8 cellular contexts compared by ENCODE assay signal in the genomic region with DNA sequence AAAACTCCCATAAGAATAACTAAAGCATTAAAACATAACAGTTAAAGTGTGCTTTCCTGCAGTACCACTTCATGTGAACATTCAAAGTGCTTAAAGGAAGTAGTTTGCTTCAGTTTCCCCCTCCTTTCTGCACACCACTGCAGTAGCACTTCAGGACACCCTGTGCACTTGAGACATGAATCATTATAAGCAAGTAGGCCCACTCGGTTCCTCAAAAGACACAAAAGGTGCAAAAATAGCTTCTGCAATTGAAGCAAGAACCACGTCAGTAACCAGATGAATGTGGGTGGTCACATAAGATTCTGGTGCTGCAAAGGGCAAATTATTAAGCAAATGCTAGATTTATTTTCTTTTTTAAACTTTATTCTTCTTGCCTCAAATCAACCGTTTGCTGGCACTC.
A peak's percentile ranks its signal among the peaks of the same experiment; 100 is the strongest.
DNase-seq lines count a peak whose midpoint lies in the region; ATAC-seq and TF ChIP-seq lines count a peak whose summit lies in the region.

No MANE protein-coding gene starts in this region.

- TF ChIP-seq CTCF in left ventricle myocardium inferior (IDR thresholded peaks at IDR 0.05; ENCODE audit: borderline replicate concordance) (no peak), Peyer's patch (IDR thresholded peaks at IDR 0.05) (no peak), upper lobe of left lung (IDR thresholded peaks at IDR 0.05) (no peak), MCF 10A (IDR thresholded peaks at IDR 0.05; ENCODE audit: unreplicated experiment) (no peak)

- H3K27ac Mint-ChIP-seq in MCF 10A (ENCODE audit: low read depth, unreplicated experiment), result no peak overlapping the region

- no peaks in the 10 kb centered on the region for H3K27me3 ChIP-seq in left ventricle myocardium inferior (ENCODE audit: low read depth)
- no peaks in the 10 kb centered on the region for H3K27me3 ChIP-seq in Peyer's patch
- no peaks in the 10 kb centered on the region for H3K27me3 ChIP-seq in upper lobe of left lung

- H3K27ac ChIP-seq in left ventricle myocardium inferior (replicated peaks) (no peak overlapping the region), Peyer's patch (peak overlapping the region in 1 of 4 donors; percentile 33), upper lobe of left lung (no peak overlapping the region)

- TF ChIP-seq POLR2A in Peyer's patch (IDR thresholded peaks at IDR 0.05) (no peak), upper lobe of left lung (IDR thresholded peaks at IDR 0.05) (no peak)

- peak; percentile 21 for ATAC-seq in left ventricle myocardium superior
- peak; percentile 100 for ATAC-seq in HG02870 (IDR thresholded peaks at IDR 0.05; ENCODE audit: unreplicated experiment)
- ATAC-seq in upper lobe of left lung (ENCODE audit: low FRiP score in 2 of 2), result peak; percentile 68 to 73

- DNase-seq in left ventricle myocardium superior, result no peak
- no peak for DNase-seq in left ventricle myocardium inferior
- DNase-seq in Peyer's patch, result peak in 2 of 3 donors; percentile 37 to 53
- DNase-seq in upper lobe of left lung, result peak in 1 of 2 donors; percentile 66
- no peak for DNase-seq in NCI-H524 (lab: John Stamatoyannopoulos, UW)
- no peak for DNase-seq in MCF 10A (ENCODE audit: unreplicated experiment)
- no peak for DNase-seq in dermis blood vessel endothelial cell

- WGBS in upper lobe of left lung, 2 donors, result 44 to 52% methylated on average over 3 of the region's 3 CpGs

- no peaks in the 10 kb centered on the region for H3K27me3 Mint-ChIP-seq in MCF 10A (ENCODE audit: insufficient read depth, unreplicated experiment)

- no peaks in the 10 kb centered on the region for H3K9me3 ChIP-seq in left ventricle myocardium inferior (replicated peaks)
- H3K9me3 ChIP-seq in Peyer's patch, result no peaks in the 10 kb centered on the region
- no peaks in the 10 kb centered on the region for H3K9me3 ChIP-seq in upper lobe of left lung

- peaks cover 18% of the 10 kb centered on the region for H3K36me3 Mint-ChIP-seq in MCF 10A (ENCODE audit: insufficient read depth, unreplicated experiment)

- no TSS peak for BruUV-seq in MCF 10A (replicated peaks; lab: Mats Ljungman, UMichigan)

- H3K4me1 Mint-ChIP-seq in MCF 10A (ENCODE audit: insufficient read depth, unreplicated experiment), result peaks cover 5% of the 10 kb centered on the region

- intact Hi-C loops in left ventricle myocardium superior (cut with micrococcal nuclease), result no loop called here
- intact Hi-C loops in left ventricle myocardium inferior (cut with micrococcal nuclease), result no loop called here
- intact Hi-C loops in MCF 10A (cut with micrococcal nuclease), result no loop called here

- no peak overlapping the region for H3K4me3 Mint-ChIP-seq in MCF 10A (ENCODE audit: unreplicated experiment)

- CTCF ChIA-PET in MCF 10A (lab: Yijun Ruan, JAX), result no interaction called here

- POLR2A ChIA-PET in MCF 10A (lab: Yijun Ruan, JAX), result no interaction called here

- no peaks in the 10 kb centered on the region for H3K9me3 Mint-ChIP-seq in MCF 10A (ENCODE audit: unreplicated experiment)

- no peaks in the 10 kb centered on the region for H3K36me3 ChIP-seq in left ventricle myocardium inferior
- H3K36me3 ChIP-seq in Peyer's patch, result no peaks in the 10 kb centered on the region
- H3K36me3 ChIP-seq in upper lobe of left lung, result peaks cover 0 to under 1% (median 0%) of the 10 kb centered on the region in 4 donors

- H3K4me1 ChIP-seq in left ventricle myocardium inferior (peaks cover 8% of the 10 kb centered on the region), Peyer's patch (no peaks in the 10 kb centered on the region), upper lobe of left lung (no peaks in the 10 kb centered on the region)

- TF ChIP-seq EP300 in upper lobe of left lung (IDR thresholded peaks at IDR 0.05), result peak in 2 of 4 donors; percentile 37 to 92

- no peak overlapping the region for H3K4me3 ChIP-seq in left ventricle myocardium inferior
- no peak overlapping the region for H3K4me3 ChIP-seq in Peyer's patch
- no peak overlapping the region for H3K4me3 ChIP-seq in upper lobe of left lung

Comparison
In these comparisons a context has a peak if more than half of its experiments do, and no peak if none do; other contexts are left out.
1. ATAC-seq: peak in every context shown above with its lines; median percentile 100 in HG02870; 70 in upper lobe of left lung; 21 in left ventricle myocardium superior.
2. DNase-seq: peak in Peyer's patch (2 of 3); none in left ventricle myocardium superior (single experiment), left ventricle myocardium inferior (single experiment), NCI-H524 (0 of 2), MCF 10A (single experiment) and dermis blood vessel endothelial cell (single experiment).